19 cellular contexts compared by ENCODE assay signal in the genomic region with DNA sequence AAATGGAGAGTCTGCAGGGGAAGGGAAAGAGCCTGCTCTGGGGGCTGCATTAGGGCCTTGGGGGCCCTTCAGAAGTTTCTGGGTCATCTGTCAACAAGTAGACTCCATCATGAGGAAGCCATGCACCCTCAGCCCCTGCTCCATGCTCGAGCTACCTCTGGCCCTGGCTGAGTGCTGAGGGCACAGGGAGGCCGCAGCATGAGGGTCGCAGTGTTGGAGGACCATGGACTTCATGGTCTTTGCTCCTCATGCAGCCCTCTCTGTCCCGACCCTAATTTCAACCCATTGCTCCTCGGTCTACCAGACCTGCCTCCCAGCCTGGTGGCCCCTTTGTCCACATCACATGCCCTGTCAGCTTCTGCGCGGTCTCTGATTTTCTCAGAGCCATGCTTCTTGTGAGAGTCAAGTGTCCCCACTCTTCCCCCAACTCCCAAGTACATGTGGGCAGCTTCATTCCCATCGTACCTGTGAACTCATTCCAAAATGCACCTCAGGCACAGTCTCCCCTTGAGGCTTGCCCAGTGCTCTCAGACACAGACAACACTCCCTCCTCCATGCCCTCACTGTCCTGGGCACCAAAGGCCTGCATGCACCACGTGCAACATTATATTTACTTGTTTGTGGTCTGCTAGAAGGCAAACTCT. TPM values are rescaled to one million over a fixed set of nuclear protein-coding genes. Genes with fewer than 3 reads are reported as not detected.
DNase-seq lines count a peak whose midpoint lies in the region; ATAC-seq, FAIRE-seq and TF ChIP-seq lines count a peak whose summit lies in the region.
"Had no signal": no experiment of that assay in that cellular context is flagged by ENCODE, and none has a peak within 500 bp of the region (broad histone marks: within the 10 kb centered on the region; RNA-seq: fewer than 3 reads in every experiment).

No MANE protein-coding gene starts in this region.

- H3K27ac Mint-ChIP-seq in chondrocyte (ENCODE audit: unreplicated experiment) = no peak overlapping the region
- H3K27ac Mint-ChIP-seq: CD4-positive, alpha-beta T cell had no signal

- WGBS in HepG2 (ENCODE audit: low lambda C conversion rate) = 31% methylated on average over 6 of the region's 9 CpGs

- DNase-seq in AG04450 (ENCODE audit: low read depth, low spot score) (no peak), D721Med (ENCODE audit: insufficient read length, low spot score) (peak; percentile 11), ecto neural progenitor cell (ENCODE audit: low spot score) (peak; percentile 23), posterior vena cava (ENCODE audit: low spot score) (peak; percentile 57), chondrocyte (ENCODE audit: low spot score) (no peak), HepG2 (ENCODE audit: low spot score) (no peak)
- DNase-seq in stimulated activated CD4-positive, alpha-beta T cell treated with anti-CD3 and anti-CD28 coated beads, Interleukin-4, amount 100 ng/mL, for 24 hours = no peak
- DNase-seq: ACHN; GM23248; NCI-H187; NCI-H446; NCI-H69; NK-92 treated with Interleukin-12 subunit alpha and Interleukin-12 subunit beta, amount 100 ng/mL, for 24 hours; OCI-M1; RPMI8226 had no signal

- H3K27me3 Mint-ChIP-seq in chondrocyte (ENCODE audit: low read depth) = peaks cover 5% of the 10 kb centered on the region

- TF ChIP-seq EP300 in HepG2 (IDR thresholded peaks at IDR 0.05; ENCODE audit: low read depth in 2 of 2, low read length in 2 of 2) (no peak), HepG2 (CRISPR knock-in tag; IDR thresholded peaks at IDR 0.05; ENCODE audit: borderline replicate concordance) (no peak)

- H3K4me1 Mint-ChIP-seq in chondrocyte (ENCODE audit: low read depth) = peaks cover 31% of the 10 kb centered on the region

- no peaks in the 10 kb centered on the region; the same call in 1 of the 2 replicates for H3K4me1 ChIP-seq in HepG2 (ENCODE audit: insufficient read depth, low read length)

- peaks cover 27% of the 10 kb centered on the region for H3K27me3 ChIP-seq in AG04450 (ENCODE audit: control insufficient read depth, insufficient read depth, low read length)
- H3K27me3 ChIP-seq in HepG2 (ENCODE audit: control insufficient read depth in 1 of 2, insufficient read depth in 2 of 2, low read length in 2 of 2) = peaks cover 0 to 4% of the 10 kb centered on the region in 2 experiments; a peak in 3 of 5 replicates

- H3K4me3 ChIP-seq in AG04450 (ENCODE audit: low read depth, low read length) (no peak overlapping the region), HepG2 (replicated peaks in 1 of 3; ENCODE audit: insufficient read depth in 1 of 3, low read depth in 2 of 3, low read length in 3 of 3) (no peak overlapping the region)
- H3K4me3 ChIP-seq: GM23248 had no signal

- intact Hi-C loops in posterior vena cava (cut with DNase I) = no loop called here
- intact Hi-C loops in HepG2 (cut with micrococcal nuclease; ENCODE audit: unreplicated experiment) = no loop called here

- POLR2A ChIA-PET in AG04450 (lab: Yijun Ruan, JAX) = no interaction called here
- POLR2A ChIA-PET in HepG2 (lab: Yijun Ruan, JAX) = no interaction called here

- no peak overlapping the region for H2AFZ ChIP-seq in HepG2 (ENCODE audit: low read length)
- H2AFZ ChIP-seq: GM23248 had no signal

- no peak overlapping the region for H3K4me2 ChIP-seq in HepG2 (ENCODE audit: low read depth, low read length)

- H3K9me3 ChIP-seq in AG04450 (ENCODE audit: control insufficient read depth, insufficient read depth, low read length) (no peaks in the 10 kb centered on the region), HepG2 (ENCODE audit: low read length) (no peaks in the 10 kb centered on the region)

- in situ Hi-C loops in HepG2 (cut with HindIII; ENCODE audit: extremely low pct_ligation_motif_present, low pct_unique_long_range_greater_than_20kb) = no loop called here

- no peak overlapping the region for H3K9ac ChIP-seq in HepG2 (ENCODE audit: insufficient read depth, low read depth, low read length)
- H3K9ac ChIP-seq: GM23248 had no signal

- BruUV-seq in HepG2 (replicated peaks; lab: Mats Ljungman, UMichigan) = no TSS peak

- FAIRE-seq in D721Med (lab: Jason Lieb, UNC) (no peak), HepG2 (lab: Jason Lieb, UNC) (no peak)

- H3K9me3 Mint-ChIP-seq in chondrocyte (ENCODE audit: low read depth) = no peaks in the 10 kb centered on the region
- H3K9me3 Mint-ChIP-seq: CD4-positive, alpha-beta T cell had no signal

- no peak for ATAC-seq in HepG2
- ATAC-seq in GM19395 (IDR thresholded peaks at IDR 0.05; ENCODE audit: unreplicated experiment) = no peak
- ATAC-seq: HCT116 had no signal

- H3K27ac ChIP-seq in AG04450 (ENCODE audit: low read depth, low read length) = peak overlapping the region; percentile 11
- H3K27ac ChIP-seq in HepG2 (ENCODE audit: extremely low read length, insufficient read depth, low read length) = no peak overlapping the region
- H3K27ac ChIP-seq: GM23248 had no signal

- peaks cover 1% of the 10 kb centered on the region for H3K36me3 Mint-ChIP-seq in chondrocyte (ENCODE audit: low read depth)

- H3K79me2 ChIP-seq in HepG2 (ENCODE audit: insufficient read depth, low read length) = no peaks in the 10 kb centered on the region

- TF ChIP-seq CTCF in AG04450 (IDR thresholded peaks at IDR 0.05; ENCODE audit: low read depth, low read length) (no peak), D721Med (IDR thresholded peaks at IDR 0.05; ENCODE audit: insufficient read depth, missing control alignments) (no peak), chondrocyte (IDR thresholded peaks at IDR 0.05) (no peak), HepG2 (CRISPR knock-in tag; IDR thresholded peaks at IDR 0.05) (no peak)

- H3K4me3 Mint-ChIP-seq in chondrocyte (ENCODE audit: unreplicated experiment) = no peak overlapping the region
- H3K4me3 Mint-ChIP-seq: CD4-positive, alpha-beta T cell had no signal

- H3K36me3 ChIP-seq in HepG2 (replicated peaks in 1 of 2; ENCODE audit: control insufficient read depth in 1 of 2, insufficient read depth in 2 of 2, low read length in 2 of 2) = no peaks in the 10 kb centered on the region

- no peaks in the 10 kb centered on the region for H4K20me1 ChIP-seq in HepG2 (ENCODE audit: insufficient read depth, low read length)

- CTCF ChIA-PET in AG04450 (lab: Charles Lee) = interaction anchor here (1.1 kb wide), 1 partner anchor 8 kb away, joined by 4 read pairs; no protein-coding TSS in a partner anchor
- CTCF ChIA-PET in HepG2 (lab: Yijun Ruan, JAX; ENCODE audit: low intra/inter-chr PET ratio, low total read pairs) = no interaction called here

- no peak for TF ChIP-seq RAD21 in HepG2 (CRISPR knock-in tag; IDR thresholded peaks at IDR 0.05)

- TF ChIP-seq POLR2A in HepG2 (IDR thresholded peaks at IDR 0.05; ENCODE audit: insufficient read depth in 1 of 2, low read depth in 2 of 2, low read length in 2 of 2) = no peak

RNA-seq across cellular contexts. Expression of gene ZNF488, which starts 14.7 kb away (rescaled TPM):
- polyA plus RNA-seq in AG04450 (2011; rRNA removed) (0.16 and 0.19 TPM in 2 replicates), HepG2 (2011; rRNA removed) (0.10 and 0.15 TPM in 2 replicates)
- polyA minus RNA-seq in AG04450 (2011; rRNA and poly(A)+ RNA removed) = 0.26 TPM in 1 of 2 replicates, not detected in the other
- total RNA-seq in posterior vena cava (not detected), chondrocyte (0.10 to 1.1 TPM (median 0.17 TPM) in 3 replicates), HepG2 (2016; rRNA removed; fragmentation: Illumina TruSeq; extraction: Trizol) (0.13 and 0.17 TPM in 2 replicates)
- total RNA-seq in HepG2 (2016; cell fraction: cytosol; rRNA removed; fragmentation: Illumina TruSeq; extraction: Trizol; ENCODE audit: low read depth) = not detected in 2 replicates
- 0.11 and 0.18 TPM in 2 replicates for total RNA-seq in HepG2 (2016; cell fraction: insoluble cytoplasmic fraction; rRNA removed; fragmentation: Illumina TruSeq; extraction: Trizol)
- 0.09 and 0.10 TPM in 2 replicates for total RNA-seq in HepG2 (2016; cell fraction: membrane; rRNA removed; fragmentation: Illumina TruSeq; extraction: Trizol)
- 0.09 TPM in 2 replicates for total RNA-seq in HepG2 (2016; cell fraction: nucleus; rRNA removed; fragmentation: Illumina TruSeq; extraction: Trizol)
- 0.09 TPM in 2 replicates for polyA plus RNA-seq in HepG2 (2011; cell fraction: cytosol; rRNA removed)
- 0.17 and 0.18 TPM in 2 replicates for polyA plus RNA-seq in HepG2 (2011; cell fraction: nucleus; rRNA removed)
- 0.13 and 0.17 TPM in 2 replicates for polyA plus RNA-seq in HepG2 (2012)
- not detected in 2 replicates for polyA plus RNA-seq in HepG2 (2016; cell fraction: cytosol; fragmentation: Illumina TruSeq; extraction: Trizol; ENCODE audit: low read depth)
- polyA plus RNA-seq in HepG2 (2016; cell fraction: insoluble cytoplasmic fraction; fragmentation: Illumina TruSeq; extraction: Trizol; ENCODE audit: low read depth) = 0.22 and 0.45 TPM in 2 replicates
- polyA plus RNA-seq in HepG2 (2016; cell fraction: membrane; fragmentation: Illumina TruSeq; extraction: Trizol; ENCODE audit: low read depth) = 0.07 and 0.12 TPM in 2 replicates
- polyA plus RNA-seq in HepG2 (2016; cell fraction: nucleus; fragmentation: Illumina TruSeq; extraction: Trizol; ENCODE audit: insufficient read depth, low read depth) = 0.21 TPM in 1 of 2 replicates, not detected in the other
- 0.34 and 2.9 TPM in 2 replicates for polyA minus RNA-seq in HepG2 (2011; rRNA and poly(A)+ RNA removed; ENCODE audit: low replicate concordance)
- polyA minus RNA-seq in HepG2 (2011; cell fraction: cytosol; rRNA and poly(A)+ RNA removed) = not detected in 2 replicates
- 0.12 TPM in 1 of 2 replicates, not detected in the other for polyA minus RNA-seq in HepG2 (2011; cell fraction: nucleus; rRNA and poly(A)+ RNA removed)
- total RNA-seq: CD4-positive, alpha-beta T cell; GM23248; SK-MEL-5 had no signal

RNA-seq across cellular contexts. Expression of gene RBP3, which starts 21.2 kb away (rescaled TPM):
- polyA plus RNA-seq in AG04450 (2011; rRNA removed) (not detected in 2 replicates), HepG2 (2011; rRNA removed) (not detected in 2 replicates)
- not detected in 2 replicates for polyA minus RNA-seq in AG04450 (2011; rRNA and poly(A)+ RNA removed)
- total RNA-seq in posterior vena cava (not detected), chondrocyte (not detected in 3 replicates), HepG2 (2016; rRNA removed; fragmentation: Illumina TruSeq; extraction: Trizol) (not detected in 2 replicates)
- not detected in 2 replicates for total RNA-seq in HepG2 (2016; cell fraction: cytosol; rRNA removed; fragmentation: Illumina TruSeq; extraction: Trizol; ENCODE audit: low read depth)
- not detected in 2 replicates for total RNA-seq in HepG2 (2016; cell fraction: insoluble cytoplasmic fraction; rRNA removed; fragmentation: Illumina TruSeq; extraction: Trizol)
- not detected in 2 replicates for total RNA-seq in HepG2 (2016; cell fraction: membrane; rRNA removed; fragmentation: Illumina TruSeq; extraction: Trizol)
- total RNA-seq in HepG2 (2016; cell fraction: nucleus; rRNA removed; fragmentation: Illumina TruSeq; extraction: Trizol) = not detected in 2 replicates
- polyA plus RNA-seq in HepG2 (2011; cell fraction: cytosol; rRNA removed) = not detected in 2 replicates
- polyA plus RNA-seq in HepG2 (2011; cell fraction: nucleus; rRNA removed) = not detected in 2 replicates
- not detected in 2 replicates for polyA plus RNA-seq in HepG2 (2012)
- not detected in 2 replicates for polyA plus RNA-seq in HepG2 (2016; cell fraction: cytosol; fragmentation: Illumina TruSeq; extraction: Trizol; ENCODE audit: low read depth)
- not detected in 2 replicates for polyA plus RNA-seq in HepG2 (2016; cell fraction: insoluble cytoplasmic fraction; fragmentation: Illumina TruSeq; extraction: Trizol; ENCODE audit: low read depth)
- polyA plus RNA-seq in HepG2 (2016; cell fraction: membrane; fragmentation: Illumina TruSeq; extraction: Trizol; ENCODE audit: low read depth) = not detected in 2 replicates
- not detected in 2 replicates for polyA plus RNA-seq in HepG2 (2016; cell fraction: nucleus; fragmentation: Illumina TruSeq; extraction: Trizol; ENCODE audit: insufficient read depth, low read depth)
- polyA minus RNA-seq in HepG2 (2011; rRNA and poly(A)+ RNA removed; ENCODE audit: low replicate concordance) = 0.07 TPM in 1 of 2 replicates, not detected in the other
- not detected in 2 replicates for polyA minus RNA-seq in HepG2 (2011; cell fraction: cytosol; rRNA and poly(A)+ RNA removed)
- not detected in 2 replicates for polyA minus RNA-seq in HepG2 (2011; cell fraction: nucleus; rRNA and poly(A)+ RNA removed)
- total RNA-seq: CD4-positive, alpha-beta T cell; GM23248; SK-MEL-5 had no signal
- polyA plus RNA-seq: GM23248 had no signal

RNA-seq across cellular contexts. Expression of gene GDF2, which starts 47.1 kb away (rescaled TPM):
- polyA plus RNA-seq in AG04450 (2011; rRNA removed) (not detected in 2 replicates), HepG2 (2011; rRNA removed) (not detected in 2 replicates)
- polyA minus RNA-seq in AG04450 (2011; rRNA and poly(A)+ RNA removed) = not detected in 2 replicates
- total RNA-seq in posterior vena cava (not detected), chondrocyte (not detected in 3 replicates), HepG2 (2016; rRNA removed; fragmentation: Illumina TruSeq; extraction: Trizol) (not detected in 2 replicates)
- not detected in 2 replicates for total RNA-seq in HepG2 (2016; cell fraction: cytosol; rRNA removed; fragmentation: Illumina TruSeq; extraction: Trizol; ENCODE audit: low read depth)
- total RNA-seq in HepG2 (2016; cell fraction: insoluble cytoplasmic fraction; rRNA removed; fragmentation: Illumina TruSeq; extraction: Trizol) = not detected in 2 replicates
- not detected in 2 replicates for total RNA-seq in HepG2 (2016; cell fraction: membrane; rRNA removed; fragmentation: Illumina TruSeq; extraction: Trizol)
- not detected in 2 replicates for total RNA-seq in HepG2 (2016; cell fraction: nucleus; rRNA removed; fragmentation: Illumina TruSeq; extraction: Trizol)
- polyA plus RNA-seq in HepG2 (2011; cell fraction: cytosol; rRNA removed) = not detected in 2 replicates
- polyA plus RNA-seq in HepG2 (2011; cell fraction: nucleus; rRNA removed) = not detected in 2 replicates
- not detected in 2 replicates for polyA plus RNA-seq in HepG2 (2012)
- polyA plus RNA-seq in HepG2 (2016; cell fraction: cytosol; fragmentation: Illumina TruSeq; extraction: Trizol; ENCODE audit: low read depth) = not detected in 2 replicates
- polyA plus RNA-seq in HepG2 (2016; cell fraction: insoluble cytoplasmic fraction; fragmentation: Illumina TruSeq; extraction: Trizol; ENCODE audit: low read depth) = not detected in 2 replicates
- not detected in 2 replicates for polyA plus RNA-seq in HepG2 (2016; cell fraction: membrane; fragmentation: Illumina TruSeq; extraction: Trizol; ENCODE audit: low read depth)
- polyA plus RNA-seq in HepG2 (2016; cell fraction: nucleus; fragmentation: Illumina TruSeq; extraction: Trizol; ENCODE audit: insufficient read depth, low read depth) = not detected in 2 replicates
- not detected in 2 replicates for polyA minus RNA-seq in HepG2 (2011; rRNA and poly(A)+ RNA removed; ENCODE audit: low replicate concordance)
- polyA minus RNA-seq in HepG2 (2011; cell fraction: cytosol; rRNA and poly(A)+ RNA removed) = not detected in 2 replicates
- not detected in 2 replicates for polyA minus RNA-seq in HepG2 (2011; cell fraction: nucleus; rRNA and poly(A)+ RNA removed)
- total RNA-seq: CD4-positive, alpha-beta T cell; GM23248; SK-MEL-5 had no signal
- polyA plus RNA-seq: GM23248 had no signal

Comparison
In these comparisons a context has a peak if more than half of its experiments do, and no peak if none do; other contexts are left out.
1. DNase-seq: peak in D721Med (single experiment), ecto neural progenitor cell (single experiment) and posterior vena cava (single experiment); none in AG04450 (single experiment), chondrocyte (single experiment), HepG2 (single experiment) and stimulated activated CD4-positive, alpha-beta T cell treated with anti-CD3 and anti-CD28 coated beads, Interleukin-4, amount 100 ng/mL, for 24 hours (single experiment).